In the genomic region with DNA sequence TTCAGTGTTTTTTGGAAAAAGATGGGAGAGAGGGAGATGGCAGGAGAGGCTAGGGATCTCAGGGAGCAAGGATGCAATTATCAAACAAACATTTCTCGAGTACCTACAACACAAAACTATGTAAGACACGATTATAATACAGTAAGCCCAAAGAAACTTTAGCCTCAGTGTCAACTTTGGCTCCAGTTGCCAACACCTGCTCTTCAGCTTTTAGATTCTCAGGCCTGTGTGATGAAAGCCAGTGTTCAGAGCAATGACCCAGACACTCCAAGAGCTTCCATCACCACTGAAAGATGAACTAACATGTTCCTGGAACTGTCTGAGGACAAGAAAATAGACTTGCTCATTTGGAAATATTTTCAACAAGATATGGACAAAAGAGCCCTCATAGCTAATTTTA, we compare ENCODE assay signal across 20 cellular contexts.
"Had no signal": no experiment of that assay in that cellular context is flagged by ENCODE, and none has a peak within 500 bp of the region (broad histone marks: within the 10 kb centered on the region; RNA-seq: fewer than 3 reads in every experiment).

No MANE protein-coding gene starts in this region.

- H3K4me3 ChIP-seq: coronary artery, dorsolateral prefrontal cortex, esophagus squamous epithelium, gastrocnemius medialis, heart right ventricle, left ventricle myocardium inferior, lower lobe of right lung, mucosa of descending colon had no signal

- H3K27me3 ChIP-seq: gastrocnemius medialis had no signal

- DNase-seq: dermis blood vessel endothelial cell; dorsolateral prefrontal cortex; effector CD4-positive, alpha-beta T cell; effector memory CD4-positive, alpha-beta T cell; esophagus squamous epithelium; foreskin fibroblast; foreskin melanocyte; gastrocnemius medialis; glutamatergic neuron; head of caudate nucleus; heart right ventricle; hippocampal formation; left cardiac atrium; left ventricle myocardium inferior; lower lobe of right lung; mesenchymal stem cell; mucosa of descending colon; naive B cell had no signal

- H3K9me3 Mint-ChIP-seq: mesothelial cell of epicardium, naive B cell had no signal

- H3K36me3 ChIP-seq: esophagus squamous epithelium, gastrocnemius medialis, heart right ventricle, left ventricle myocardium inferior, lower lobe of right lung had no signal

- H3K36me3 Mint-ChIP-seq: mesothelial cell of epicardium, naive B cell had no signal

- H3K4me1 Mint-ChIP-seq: mesothelial cell of epicardium, naive B cell had no signal

- H3K27ac Mint-ChIP-seq: mesothelial cell of epicardium had no signal

- H3K4me1 ChIP-seq: esophagus squamous epithelium, gastrocnemius medialis, heart right ventricle, left ventricle myocardium inferior, lower lobe of right lung had no signal

- H3K27ac ChIP-seq: coronary artery, dorsolateral prefrontal cortex, esophagus squamous epithelium, gastrocnemius medialis, heart right ventricle, left ventricle myocardium inferior, lower lobe of right lung had no signal

- H3K9me3 ChIP-seq: esophagus squamous epithelium, gastrocnemius medialis, heart right ventricle, left ventricle myocardium inferior, lower lobe of right lung, mucosa of descending colon had no signal

- H3K4me3 Mint-ChIP-seq: mesothelial cell of epicardium, naive B cell had no signal

- ATAC-seq: gastrocnemius medialis, heart right ventricle, left cardiac atrium, lower lobe of right lung, mucosa of descending colon had no signal
